ENCODE assay signal across 21 cellular contexts in the genomic region with DNA sequence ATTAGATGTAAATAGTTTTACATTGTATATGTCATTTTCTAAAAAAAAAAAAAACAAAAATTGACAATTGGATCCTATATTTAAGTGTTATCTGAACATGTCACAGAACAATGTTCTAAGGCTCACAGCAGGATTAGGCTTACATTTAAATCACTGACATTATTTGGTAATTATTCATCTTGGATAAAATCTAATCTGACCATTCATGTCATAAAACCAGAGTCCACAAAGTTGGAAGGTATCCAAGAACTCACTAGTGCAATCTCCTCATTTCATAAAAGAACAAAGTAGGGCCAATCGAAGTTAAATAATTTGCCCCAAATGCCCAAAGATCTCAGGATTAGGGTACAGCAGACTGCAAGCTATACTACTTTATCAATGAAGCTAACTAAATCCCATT.
A peak's percentile ranks its signal among the peaks of the same experiment; 100 is the strongest.
DNase-seq lines count a peak whose midpoint lies in the region; ATAC-seq and TF ChIP-seq lines count a peak whose summit lies in the region.
"Had no signal": no experiment of that assay in that cellular context is flagged by ENCODE, and none has a peak within 500 bp of the region (broad histone marks: within the 10 kb centered on the region; RNA-seq: fewer than 3 reads in every experiment).

No MANE protein-coding gene starts in this region.

- TF ChIP-seq CTCF in cardiac fibroblast (IDR thresholded peaks at IDR 0.05; ENCODE audit: low read depth, low read length) (no peak), lower leg skin (IDR thresholded peaks at IDR 0.05) (no peak)

- ATAC-seq in left lobe of liver (peak; percentile 34), left colon (no peak)
- ATAC-seq: A549; activated naive CD4-positive, alpha-beta T cell treated with anti-CD3 and anti-CD28 coated beads, Interleukin-2, amount 50 U/mL, for 72 hours; activated T-cell treated with anti-CD3 and anti-CD28 coated beads, Interleukin-2, amount 50 U/mL, for 72 hours; Panc1 had no signal

- intact Hi-C loops in left colon (cut with DNase I, micrococcal nuclease) (no loop called here), lower leg skin (cut with DNase I; ENCODE audit: low total_unique reads) (no loop called here)

- DNase-seq in EH (ENCODE audit: low read depth): peak; percentile 61
- DNase-seq in M059J (ENCODE audit: low read depth): peak; percentile 73
- DNase-seq in cardiac fibroblast (ENCODE audit: low read depth in 2 of 2): peak; percentile 22 to 51
- no peak for DNase-seq in left lobe of liver (ENCODE audit: low spot score)
- no peak for DNase-seq in left colon
- no peak for DNase-seq in lower leg skin (ENCODE audit: low spot score in 2 of 2)
- DNase-seq in ACHN: no peak
- DNase-seq in pons (ENCODE audit: low spot score): no peak
- DNase-seq: activated T-cell treated with anti-CD3 and anti-CD28 coated beads, Interleukin-2, amount 50 U/mL, for 72 hours; GF-D8; head of caudate nucleus; MG63; naive B cell; stimulated activated CD4-positive, alpha-beta T cell treated with anti-CD3 and anti-CD28 coated beads, Interleukin-2, amount 100 ng/mL, for 48 hours; stomach; T-helper 9 cell had no signal

- no peak overlapping the region for H3K4me3 ChIP-seq in cardiac fibroblast (replicated peaks in 1 of 2; ENCODE audit: low read depth in 2 of 2, low read length in 2 of 2)
- H3K4me3 ChIP-seq in lower leg skin (ENCODE audit: low read depth, poor library complexity, severe bottlenecking): no peak overlapping the region
- H3K4me3 ChIP-seq: A549, lung, MG63, SK-N-MC, stomach had no signal

- in situ Hi-C loops in ACHN (cut with HindIII; ENCODE audit: low pct_ligation_motif_present, low pct_unique_long_range_greater_than_20kb, low sequenced_read_pairs): no loop called here

- TF ChIP-seq POLR2A in lower leg skin (IDR thresholded peaks at IDR 0.05): no peak

- 73 to 85% methylated on average over 1 of the region's 1 CpG for WGBS in lower leg skin, 2 donors

Comparison
In these comparisons a context has a peak if more than half of its experiments do, and no peak if none do; other contexts are left out.
1. DNase-seq: peak in EH (single experiment), M059J (single experiment) and cardiac fibroblast (2 of 2); none in left lobe of liver (single experiment), left colon (0 of 2), lower leg skin (0 of 2), ACHN (single experiment) and pons (single experiment).